Comparison of ENCODE assay signal across 1 cellular context in the genomic region with DNA sequence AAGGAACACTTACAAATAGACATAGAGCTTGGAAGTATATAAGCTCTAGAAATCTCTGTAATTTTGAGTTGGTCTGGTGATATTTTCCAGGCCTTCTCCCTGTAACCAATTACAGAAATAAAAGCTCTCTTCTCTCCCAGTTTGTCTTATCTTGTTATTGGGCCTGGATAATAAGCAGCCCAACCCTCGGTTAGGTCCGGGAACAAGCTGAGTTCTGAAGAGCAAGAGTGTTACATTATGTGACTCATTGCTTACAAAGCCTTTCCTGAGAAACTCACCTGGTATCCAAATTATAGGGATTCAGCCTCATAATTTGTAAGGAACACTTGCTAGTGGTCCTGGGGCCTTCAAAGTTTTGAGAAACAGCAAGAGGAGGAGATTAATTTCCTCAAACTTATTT.
TF ChIP-seq lines count a peak whose summit lies in the region.

No MANE protein-coding gene starts in this region.

TF ChIP-seq in GM23338, 12 proteins besides CTCF, POLR2A, EP300 and RAD21 (continued from another document):
- TF ChIP-seq, protein P1, sequence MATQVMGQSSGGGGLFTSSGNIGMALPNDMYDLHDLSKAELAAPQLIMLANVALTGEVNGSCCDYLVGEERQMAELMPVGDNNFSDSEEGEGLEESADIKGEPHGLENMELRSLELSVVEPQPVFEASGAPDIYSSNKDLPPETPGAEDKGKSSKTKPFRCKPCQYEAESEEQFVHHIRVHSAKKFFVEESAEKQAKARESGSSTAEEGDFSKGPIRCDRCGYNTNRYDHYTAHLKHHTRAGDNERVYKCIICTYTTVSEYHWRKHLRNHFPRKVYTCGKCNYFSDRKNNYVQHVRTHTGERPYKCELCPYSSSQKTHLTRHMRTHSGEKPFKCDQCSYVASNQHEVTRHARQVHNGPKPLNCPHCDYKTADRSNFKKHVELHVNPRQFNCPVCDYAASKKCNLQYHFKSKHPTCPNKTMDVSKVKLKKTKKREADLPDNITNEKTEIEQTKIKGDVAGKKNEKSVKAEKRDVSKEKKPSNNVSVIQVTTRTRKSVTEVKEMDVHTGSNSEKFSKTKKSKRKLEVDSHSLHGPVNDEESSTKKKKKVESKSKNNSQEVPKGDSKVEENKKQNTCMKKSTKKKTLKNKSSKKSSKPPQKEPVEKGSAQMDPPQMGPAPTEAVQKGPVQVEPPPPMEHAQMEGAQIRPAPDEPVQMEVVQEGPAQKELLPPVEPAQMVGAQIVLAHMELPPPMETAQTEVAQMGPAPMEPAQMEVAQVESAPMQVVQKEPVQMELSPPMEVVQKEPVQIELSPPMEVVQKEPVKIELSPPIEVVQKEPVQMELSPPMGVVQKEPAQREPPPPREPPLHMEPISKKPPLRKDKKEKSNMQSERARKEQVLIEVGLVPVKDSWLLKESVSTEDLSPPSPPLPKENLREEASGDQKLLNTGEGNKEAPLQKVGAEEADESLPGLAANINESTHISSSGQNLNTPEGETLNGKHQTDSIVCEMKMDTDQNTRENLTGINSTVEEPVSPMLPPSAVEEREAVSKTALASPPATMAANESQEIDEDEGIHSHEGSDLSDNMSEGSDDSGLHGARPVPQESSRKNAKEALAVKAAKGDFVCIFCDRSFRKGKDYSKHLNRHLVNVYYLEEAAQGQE (IDR thresholded peaks at IDR 0.05; ENCODE audit: unreplicated experiment): no peak
- no peak for TF ChIP-seq ZNF114 (CRISPR knock-in tag; IDR thresholded peaks at IDR 0.05)
- no peak for TF ChIP-seq JUNB (IDR thresholded peaks at IDR 0.05; ENCODE audit: unreplicated experiment)
- no peak for TF ChIP-seq EZH2 (IDR thresholded peaks at IDR 0.05; ENCODE audit: low read depth, unreplicated experiment)
